8 cellular contexts compared by ENCODE assay signal in genomic region chr2:17719562-17720371, GRCh38. TPM values are rescaled to one million over a fixed set of nuclear protein-coding genes. Genes with fewer than 3 reads are reported as not detected.
DNase-seq lines count a peak whose midpoint lies in the region; ATAC-seq and TF ChIP-seq lines count a peak whose summit lies in the region.

No MANE protein-coding gene starts in this region.

- POLR2A ChIA-PET in activated CD8-positive, alpha-beta T cell treated with anti-CD3 and anti-CD28 coated beads for 36 hours (lab: Charles Lee) = interaction anchor here (0.5 kb wide), 1 partner anchor 257 kb away, joined by 3 read pairs; no protein-coding TSS in a partner anchor
- POLR2A ChIA-PET in activated CD8-positive, alpha-beta T cell treated with anti-CD3 and anti-CD28 coated beads, Interleukin-2, amount 10 ng/mL, durations not matched to agents 7 days and 5 days (lab: Charles Lee) = no interaction called here

- peak; percentile 47 for ATAC-seq in activated CD8-positive, alpha-beta T cell treated with anti-CD3 and anti-CD28 coated beads for 36 hours
- no peak for ATAC-seq in activated CD8-positive, alpha-beta T cell treated with anti-CD3 and anti-CD28 coated beads, Interleukin-2, amount 10 ng/mL, durations not matched to agents 7 days and 5 days
- ATAC-seq in HG02678 (IDR thresholded peaks at IDR 0.05; ENCODE audit: unreplicated experiment) = peak; percentile 65
- ATAC-seq in RWPE2 (ENCODE audit: low read depth) = no peak
- no peak for ATAC-seq in HG03521 (IDR thresholded peaks at IDR 0.05; ENCODE audit: unreplicated experiment)

- TF ChIP-seq POLR2A in tibial nerve (IDR thresholded peaks at IDR 0.05) = no peak

- DNase-seq in activated CD8-positive, alpha-beta T cell treated with anti-CD3 and anti-CD28 coated beads for 36 hours = no peak
- no peak for DNase-seq in activated CD8-positive, alpha-beta T cell treated with anti-CD3 and anti-CD28 coated beads, Interleukin-2, amount 10 ng/mL, durations not matched to agents 7 days and 5 days
- DNase-seq in RWPE2 (ENCODE audit: low spot score) = no peak
- peak; percentile 7 for DNase-seq in foreskin melanocyte
- DNase-seq in tibial nerve (ENCODE audit: low spot score in 2 of 2) = no peak
- DNase-seq in activated naive CD4-positive, alpha-beta T cell treated with anti-CD3 and anti-CD28 coated beads, Interleukin-2, amount 50 U/mL, for 16 hours = no peak

- H3K36me3 ChIP-seq in RWPE2 (ENCODE audit: low read depth) = peaks cover 96% of the 10 kb centered on the region
- H3K36me3 ChIP-seq in tibial nerve = peaks cover 0 to 68% (median 11%) of the 10 kb centered on the region in 3 donors

- intact Hi-C loops in activated CD8-positive, alpha-beta T cell treated with anti-CD3 and anti-CD28 coated beads for 36 hours (cut with micrococcal nuclease) = no loop called here

- H3K27me3 Mint-ChIP-seq in activated CD8-positive, alpha-beta T cell treated with anti-CD3 and anti-CD28 coated beads for 36 hours = no peaks in the 10 kb centered on the region
- H3K27me3 Mint-ChIP-seq in activated CD8-positive, alpha-beta T cell treated with anti-CD3 and anti-CD28 coated beads, Interleukin-2, amount 10 ng/mL, durations not matched to agents 7 days and 5 days (ENCODE audit: low read depth) = no peaks in the 10 kb centered on the region

- H3K4me1 Mint-ChIP-seq in activated CD8-positive, alpha-beta T cell treated with anti-CD3 and anti-CD28 coated beads for 36 hours (ENCODE audit: low read depth) = no peaks in the 10 kb centered on the region
- no peaks in the 10 kb centered on the region for H3K4me1 Mint-ChIP-seq in activated CD8-positive, alpha-beta T cell treated with anti-CD3 and anti-CD28 coated beads, Interleukin-2, amount 10 ng/mL, durations not matched to agents 7 days and 5 days (ENCODE audit: low read depth)

- no peak overlapping the region for H3K4me3 ChIP-seq in RWPE2 (ENCODE audit: severe bottlenecking)
- H3K4me3 ChIP-seq in tibial nerve = no peak overlapping the region

- H3K4me3 Mint-ChIP-seq in activated CD8-positive, alpha-beta T cell treated with anti-CD3 and anti-CD28 coated beads for 36 hours = no peak overlapping the region
- no peak overlapping the region for H3K4me3 Mint-ChIP-seq in activated CD8-positive, alpha-beta T cell treated with anti-CD3 and anti-CD28 coated beads, Interleukin-2, amount 10 ng/mL, durations not matched to agents 7 days and 5 days

- H3K9me3 Mint-ChIP-seq in activated CD8-positive, alpha-beta T cell treated with anti-CD3 and anti-CD28 coated beads for 36 hours = no peaks in the 10 kb centered on the region
- no peaks in the 10 kb centered on the region for H3K9me3 Mint-ChIP-seq in activated CD8-positive, alpha-beta T cell treated with anti-CD3 and anti-CD28 coated beads, Interleukin-2, amount 10 ng/mL, durations not matched to agents 7 days and 5 days (ENCODE audit: insufficient read depth)

- no peak for TF ChIP-seq EP300 in tibial nerve (IDR thresholded peaks at IDR 0.05)

- peaks cover 30% of the 10 kb centered on the region for H3K36me3 Mint-ChIP-seq in activated CD8-positive, alpha-beta T cell treated with anti-CD3 and anti-CD28 coated beads for 36 hours (ENCODE audit: low read depth)
- H3K36me3 Mint-ChIP-seq in activated CD8-positive, alpha-beta T cell treated with anti-CD3 and anti-CD28 coated beads, Interleukin-2, amount 10 ng/mL, durations not matched to agents 7 days and 5 days (ENCODE audit: low read depth) = peaks cover 32% of the 10 kb centered on the region

- TF ChIP-seq CTCF in activated CD8-positive, alpha-beta T cell treated with anti-CD3 and anti-CD28 coated beads for 36 hours (IDR thresholded peaks at IDR 0.05) = peak; percentile 73
- TF ChIP-seq CTCF in RWPE2 (IDR thresholded peaks at IDR 0.05; ENCODE audit: poor library complexity, severe bottlenecking) = peak; percentile 85
- peak; percentile 56 to 82 (median 65) for TF ChIP-seq CTCF in tibial nerve (IDR thresholded peaks at IDR 0.05)

- WGBS in tibial nerve, 2 donors = 73 to 78% methylated on average over 4 of the region's 4 CpGs

- no peak overlapping the region for H3K27ac Mint-ChIP-seq in activated CD8-positive, alpha-beta T cell treated with anti-CD3 and anti-CD28 coated beads for 36 hours
- H3K27ac Mint-ChIP-seq in activated CD8-positive, alpha-beta T cell treated with anti-CD3 and anti-CD28 coated beads, Interleukin-2, amount 10 ng/mL, durations not matched to agents 7 days and 5 days = no peak overlapping the region

- no peaks in the 10 kb centered on the region for H3K27me3 ChIP-seq in RWPE2 (ENCODE audit: insufficient read depth, poor library complexity, severe bottlenecking)
- no peaks in the 10 kb centered on the region for H3K27me3 ChIP-seq in tibial nerve

- no peaks in the 10 kb centered on the region for H3K9me3 ChIP-seq in RWPE2 (ENCODE audit: severe bottlenecking)
- H3K9me3 ChIP-seq in tibial nerve = no peaks in the 10 kb centered on the region

- H3K4me1 ChIP-seq in RWPE2 (ENCODE audit: insufficient read depth, poor library complexity, severe bottlenecking) (no peaks in the 10 kb centered on the region), tibial nerve (no peaks in the 10 kb centered on the region)

- H3K27ac ChIP-seq in RWPE2 (ENCODE audit: poor library complexity, severe bottlenecking) (no peak overlapping the region), tibial nerve (no peak overlapping the region)

- CTCF ChIA-PET in activated CD8-positive, alpha-beta T cell treated with anti-CD3 and anti-CD28 coated beads for 36 hours (lab: Charles Lee) = interaction anchor here (0.7 to 2.6 kb wide), 24 partner anchors 9 to 657 kb away, joined by 3 to 11 read pairs (median 3); partner anchors contain the start of gene GEN1
- CTCF ChIA-PET in activated CD8-positive, alpha-beta T cell treated with anti-CD3 and anti-CD28 coated beads, Interleukin-2, amount 10 ng/mL, durations not matched to agents 7 days and 5 days (lab: Charles Lee) = interaction anchor here (0.7 to 2.7 kb wide), 25 partner anchors 8 to 458 kb away, joined by 3 to 13 read pairs (median 5); no protein-coding TSS in a partner anchor

RNA-seq across cellular contexts. Expression of gene SMC6, which starts 33.8 kb away (rescaled TPM):
- 10 to 100 TPM; 19.7 to 19.9 TPM for total RNA-seq in activated CD8-positive, alpha-beta T cell treated with anti-CD3 and anti-CD28 coated beads for 36 hours
- total RNA-seq in activated CD8-positive, alpha-beta T cell treated with anti-CD3 and anti-CD28 coated beads, Interleukin-2, amount 10 ng/mL, durations not matched to agents 7 days and 5 days = 10 to 100 TPM; 35.2 to 37.2 TPM
- total RNA-seq in tibial nerve = 10 to 100 TPM; 14.1 to 30.8 (median 24.6) TPM

RNA-seq across cellular contexts. Expression of gene GEN1, which starts 34.2 kb away (rescaled TPM):
- total RNA-seq in activated CD8-positive, alpha-beta T cell treated with anti-CD3 and anti-CD28 coated beads for 36 hours = 10 to 100 TPM; 19.8 to 27.6 TPM
- 10 to 100 TPM; 37.1 to 44.0 TPM for total RNA-seq in activated CD8-positive, alpha-beta T cell treated with anti-CD3 and anti-CD28 coated beads, Interleukin-2, amount 10 ng/mL, durations not matched to agents 7 days and 5 days
- total RNA-seq in tibial nerve = 10 to 100 TPM in 1 of 4 donors, 1 to 10 TPM in 3; 1.5 to 17.5 (median 4.2) TPM

Comparison
In these comparisons a context has a peak if more than half of its experiments do, and no peak if none do; other contexts are left out.
1. ATAC-seq: peak in activated CD8-positive, alpha-beta T cell treated with anti-CD3 and anti-CD28 coated beads for 36 hours (single experiment) and HG02678 (single experiment); none in activated CD8-positive, alpha-beta T cell treated with anti-CD3 and anti-CD28 coated beads, Interleukin-2, amount 10 ng/mL, durations not matched to agents 7 days and 5 days (single experiment), RWPE2 (single experiment) and HG03521 (single experiment).
2. Peak in every context shown above with its lines, with median percentiles within 50 percentile points of each other: CTCF ChIP-seq.